Comparison of ENCODE assay signal across 25 cellular contexts in genomic region chr6:37332894-37333293, GRCh38.
"Had no signal": no experiment of that assay in that cellular context is flagged by ENCODE, and none has a peak within 500 bp of the region (broad histone marks: within the 10 kb centered on the region; RNA-seq: fewer than 3 reads in every experiment).

No MANE protein-coding gene starts in this region.

- H3K27ac Mint-ChIP-seq: nephron had no signal

- DNase-seq: hypothalamus; immature natural killer cell; kidney; left colon; left lung; lower lobe of right lung; mammary epithelial cell; mesenchymal stem cell; naive thymus-derived CD8-positive, alpha-beta T cell; nucleus accumbens; pancreas; posterior cingulate gyrus; retina; right cardiac atrium; stimulated activated CD4-positive, alpha-beta T cell treated with anti-CD3 and anti-CD28 coated beads, Interleukin-12 subunit alpha, Interleukin-12 subunit beta, amount 100 ng/mL, for 4 hours; stimulated activated CD4-positive, alpha-beta T cell treated with anti-CD3 and anti-CD28 coated beads, Interleukin-15, amount 100 ng/mL, for 24 hours; stimulated activated CD4-positive, alpha-beta T cell treated with anti-CD3 and anti-CD28 coated beads, Interleukin-2, amount 100 ng/mL, for 24 hours; stimulated activated CD4-positive, alpha-beta T cell treated with anti-CD3 and anti-CD28 coated beads, Interleukin-4, amount 100 ng/mL, for 1 hour; stimulated activated naive CD4-positive, alpha-beta T cell; tibial artery; trophoblast cell; upper lobe of right lung had no signal

- ATAC-seq: left colon; left lung; lower lobe of right lung; naive thymus-derived CD8-positive, alpha-beta T cell; pancreas; right cardiac atrium; sciatic nerve; upper lobe of right lung had no signal

- H3K4me1 Mint-ChIP-seq: immature natural killer cell; naive thymus-derived CD8-positive, alpha-beta T cell; nephron had no signal

- H3K9me3 Mint-ChIP-seq: immature natural killer cell; naive thymus-derived CD8-positive, alpha-beta T cell; nephron; neural crest cell had no signal

- H3K27me3 Mint-ChIP-seq: naive thymus-derived CD8-positive, alpha-beta T cell had no signal

- H3K4me3 Mint-ChIP-seq: immature natural killer cell; naive thymus-derived CD8-positive, alpha-beta T cell; nephron; neural crest cell had no signal
